Comparison of ENCODE assay signal across 1 cellular context in genomic region chr6:142845624-142846458, GRCh38.
TF ChIP-seq lines count a peak whose summit lies in the region.

No MANE protein-coding gene starts in this region.

TF ChIP-seq in HepG2, 621 proteins besides CTCF, POLR2A, EP300 and RAD21 (continued from another document and continues in another):
- TF ChIP-seq IRX3 (CRISPR knock-in tag; IDR thresholded peaks at IDR 0.05; ENCODE audit: borderline replicate concordance, low read depth) (peak; percentile 22; the same call in 1 of the 2 replicates), ELF3 (CRISPR knock-in tag; IDR thresholded peaks at IDR 0.05) (peak; percentile 95), ZNF777 (CRISPR knock-in tag; IDR thresholded peaks at IDR 0.05) (no peak; the same call in 1 of the 2 replicates), ZNF142 (CRISPR knock-in tag; IDR thresholded peaks at IDR 0.05) (peak; percentile 33; the same call in 1 of the 2 replicates), ZFP82 (CRISPR knock-in tag; IDR thresholded peaks at IDR 0.05; ENCODE audit: borderline replicate concordance) (no peak), PRDM15 (CRISPR knock-in tag; IDR thresholded peaks at IDR 0.05) (no peak), DDIT3 (CRISPR knock-in tag; IDR thresholded peaks at IDR 0.05) (no peak), STAG1 (CRISPR knock-in tag; IDR thresholded peaks at IDR 0.05) (peak; percentile 52), SSRP1 (CRISPR knock-in tag; IDR thresholded peaks at IDR 0.05) (peak; percentile 50; the same call in 1 of the 2 replicates), NFYC (CRISPR knock-in tag; IDR thresholded peaks at IDR 0.05) (peak; percentile 36; the same call in 1 of the 2 replicates), ZNF224 (CRISPR knock-in tag; IDR thresholded peaks at IDR 0.05) (no peak), KAT2B (IDR thresholded peaks at IDR 0.05; ENCODE audit: borderline replicate concordance, low read depth, low read length) (no peak), POLR2G (IDR thresholded peaks at IDR 0.05; ENCODE audit: low read depth, low read length) (peak; percentile 83), ZBTB46 (CRISPR knock-in tag; IDR thresholded peaks at IDR 0.05; ENCODE audit: borderline replicate concordance) (no peak), CBX1 (IDR thresholded peaks at IDR 0.05; ENCODE audit: low read depth) (peak; percentile 33), EEA1 (CRISPR knock-in tag; IDR thresholded peaks at IDR 0.05; ENCODE audit: borderline replicate concordance) (no peak), IRF2 (CRISPR knock-in tag; IDR thresholded peaks at IDR 0.05) (peak; percentile 99), ZNF580 (CRISPR knock-in tag; IDR thresholded peaks at IDR 0.05; ENCODE audit: borderline replicate concordance, low read depth) (peak; percentile 98; the same call in 1 of the 2 replicates), ZNF34 (CRISPR knock-in tag; IDR thresholded peaks at IDR 0.05; ENCODE audit: borderline replicate concordance) (peak; percentile 97; the same call in 1 of the 2 replicates), ZFP37 (CRISPR knock-in tag; IDR thresholded peaks at IDR 0.05; ENCODE audit: borderline replicate concordance) (peak; percentile 84; the same call in 1 of the 2 replicates), NFE2L2 (IDR thresholded peaks at IDR 0.05; ENCODE audit: low read length) (no peak), FOXC1 (CRISPR knock-in tag; IDR thresholded peaks at IDR 0.05; ENCODE audit: borderline replicate concordance) (peak; percentile 67; the same call in 1 of the 2 replicates), SALL2 (CRISPR knock-in tag; IDR thresholded peaks at IDR 0.05) (peak; percentile 51; the same call in 1 of the 2 replicates), NBN (conservative IDR thresholded peaks at IDR 0.05) (no peak), ZBTB25 (CRISPR knock-in tag; IDR thresholded peaks at IDR 0.05) (peak; percentile 90), ZNF652 (CRISPR knock-in tag; IDR thresholded peaks at IDR 0.05; ENCODE audit: borderline replicate concordance, low read depth) (peak; percentile 72; the same call in 1 of the 2 replicates), GATAD2A (CRISPR knock-in tag; IDR thresholded peaks at IDR 0.05) (peak; percentile 97)
- TF ChIP-seq, protein P1, sequence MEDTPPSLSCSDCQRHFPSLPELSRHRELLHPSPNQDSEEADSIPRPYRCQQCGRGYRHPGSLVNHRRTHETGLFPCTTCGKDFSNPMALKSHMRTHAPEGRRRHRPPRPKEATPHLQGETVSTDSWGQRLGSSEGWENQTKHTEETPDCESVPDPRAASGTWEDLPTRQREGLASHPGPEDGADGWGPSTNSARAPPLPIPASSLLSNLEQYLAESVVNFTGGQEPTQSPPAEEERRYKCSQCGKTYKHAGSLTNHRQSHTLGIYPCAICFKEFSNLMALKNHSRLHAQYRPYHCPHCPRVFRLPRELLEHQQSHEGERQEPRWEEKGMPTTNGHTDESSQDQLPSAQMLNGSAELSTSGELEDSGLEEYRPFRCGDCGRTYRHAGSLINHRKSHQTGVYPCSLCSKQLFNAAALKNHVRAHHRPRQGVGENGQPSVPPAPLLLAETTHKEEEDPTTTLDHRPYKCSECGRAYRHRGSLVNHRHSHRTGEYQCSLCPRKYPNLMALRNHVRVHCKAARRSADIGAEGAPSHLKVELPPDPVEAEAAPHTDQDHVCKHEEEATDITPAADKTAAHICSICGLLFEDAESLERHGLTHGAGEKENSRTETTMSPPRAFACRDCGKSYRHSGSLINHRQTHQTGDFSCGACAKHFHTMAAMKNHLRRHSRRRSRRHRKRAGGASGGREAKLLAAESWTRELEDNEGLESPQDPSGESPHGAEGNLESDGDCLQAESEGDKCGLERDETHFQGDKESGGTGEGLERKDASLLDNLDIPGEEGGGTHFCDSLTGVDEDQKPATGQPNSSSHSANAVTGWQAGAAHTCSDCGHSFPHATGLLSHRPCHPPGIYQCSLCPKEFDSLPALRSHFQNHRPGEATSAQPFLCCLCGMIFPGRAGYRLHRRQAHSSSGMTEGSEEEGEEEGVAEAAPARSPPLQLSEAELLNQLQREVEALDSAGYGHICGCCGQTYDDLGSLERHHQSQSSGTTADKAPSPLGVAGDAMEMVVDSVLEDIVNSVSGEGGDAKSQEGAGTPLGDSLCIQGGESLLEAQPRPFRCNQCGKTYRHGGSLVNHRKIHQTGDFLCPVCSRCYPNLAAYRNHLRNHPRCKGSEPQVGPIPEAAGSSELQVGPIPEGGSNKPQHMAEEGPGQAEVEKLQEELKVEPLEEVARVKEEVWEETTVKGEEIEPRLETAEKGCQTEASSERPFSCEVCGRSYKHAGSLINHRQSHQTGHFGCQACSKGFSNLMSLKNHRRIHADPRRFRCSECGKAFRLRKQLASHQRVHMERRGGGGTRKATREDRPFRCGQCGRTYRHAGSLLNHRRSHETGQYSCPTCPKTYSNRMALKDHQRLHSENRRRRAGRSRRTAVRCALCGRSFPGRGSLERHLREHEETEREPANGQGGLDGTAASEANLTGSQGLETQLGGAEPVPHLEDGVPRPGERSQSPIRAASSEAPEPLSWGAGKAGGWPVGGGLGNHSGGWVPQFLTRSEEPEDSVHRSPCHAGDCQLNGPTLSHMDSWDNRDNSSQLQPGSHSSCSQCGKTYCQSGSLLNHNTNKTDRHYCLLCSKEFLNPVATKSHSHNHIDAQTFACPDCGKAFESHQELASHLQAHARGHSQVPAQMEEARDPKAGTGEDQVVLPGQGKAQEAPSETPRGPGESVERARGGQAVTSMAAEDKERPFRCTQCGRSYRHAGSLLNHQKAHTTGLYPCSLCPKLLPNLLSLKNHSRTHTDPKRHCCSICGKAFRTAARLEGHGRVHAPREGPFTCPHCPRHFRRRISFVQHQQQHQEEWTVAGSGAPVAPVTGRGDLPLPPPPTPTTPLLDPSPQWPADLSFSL (CRISPR knock-in tag; IDR thresholded peaks at IDR 0.05), result peak; percentile 90; the same call in 1 of the 2 replicates
- TF ChIP-seq, protein P2, sequence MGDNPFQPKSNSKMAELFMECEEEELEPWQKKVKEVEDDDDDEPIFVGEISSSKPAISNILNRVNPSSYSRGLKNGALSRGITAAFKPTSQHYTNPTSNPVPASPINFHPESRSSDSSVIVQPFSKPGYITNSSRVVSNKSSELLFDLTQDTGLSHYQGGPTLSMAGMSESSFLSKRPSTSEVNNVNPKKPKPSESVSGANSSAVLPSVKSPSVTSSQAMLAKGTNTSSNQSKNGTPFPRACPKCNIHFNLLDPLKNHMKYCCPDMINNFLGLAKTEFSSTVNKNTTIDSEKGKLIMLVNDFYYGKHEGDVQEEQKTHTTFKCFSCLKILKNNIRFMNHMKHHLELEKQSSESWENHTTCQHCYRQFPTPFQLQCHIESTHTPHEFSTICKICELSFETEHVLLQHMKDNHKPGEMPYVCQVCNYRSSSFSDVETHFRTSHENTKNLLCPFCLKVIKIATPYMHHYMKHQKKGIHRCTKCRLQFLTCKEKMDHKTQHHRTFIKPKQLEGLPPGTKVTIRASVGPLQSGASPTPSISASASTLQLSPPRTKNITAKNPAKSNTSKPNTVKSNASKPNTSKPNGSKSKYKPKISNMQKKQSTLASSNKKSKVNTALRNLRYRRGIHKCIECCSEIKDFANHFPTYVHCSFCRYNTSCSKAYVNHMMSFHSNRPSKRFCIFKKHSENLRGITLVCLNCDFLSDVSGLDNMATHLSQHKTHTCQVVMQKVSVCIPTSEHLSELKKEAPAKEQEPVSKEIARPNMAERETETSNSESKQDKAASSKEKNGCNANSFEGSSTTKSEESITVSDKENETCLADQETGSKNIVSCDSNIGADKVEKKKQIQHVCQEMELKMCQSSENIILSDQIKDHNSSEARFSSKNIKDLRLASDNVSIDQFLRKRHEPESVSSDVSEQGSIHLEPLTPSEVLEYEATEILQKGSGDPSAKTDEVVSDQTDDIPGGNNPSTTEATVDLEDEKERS (CRISPR knock-in tag; IDR thresholded peaks at IDR 0.05), result no peak; the same call in 1 of the 2 replicates
- TF ChIP-seq, protein P3, sequence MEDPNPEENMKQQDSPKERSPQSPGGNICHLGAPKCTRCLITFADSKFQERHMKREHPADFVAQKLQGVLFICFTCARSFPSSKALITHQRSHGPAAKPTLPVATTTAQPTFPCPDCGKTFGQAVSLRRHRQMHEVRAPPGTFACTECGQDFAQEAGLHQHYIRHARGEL (CRISPR knock-in tag; IDR thresholded peaks at IDR 0.05), result no peak
